8 cellular contexts compared by ENCODE assay signal in genomic region chr16:30446203-30446595, GRCh38. TPM values are rescaled to one million over a fixed set of nuclear protein-coding genes. Genes with fewer than 3 reads are reported as not detected.
DNase-seq lines count a peak whose midpoint lies in the region; ATAC-seq and TF ChIP-seq lines count a peak whose summit lies in the region.

No MANE protein-coding gene starts in this region.

- H3K27ac Mint-ChIP-seq in IgD-negative memory B cell (peak overlapping the region; percentile 92 to 98 (median 97)), chondrocyte (ENCODE audit: unreplicated experiment) (peak overlapping the region; percentile 97), naive B cell (peak overlapping the region; percentile 95 to 98 (median 97))

- in situ Hi-C loops in ACHN (cut with HindIII; ENCODE audit: low pct_ligation_motif_present, low pct_unique_long_range_greater_than_20kb, low sequenced_read_pairs): no loop called here

- H3K9me3 Mint-ChIP-seq in IgD-negative memory B cell: peaks cover 0 to 2% (median 0%) of the 10 kb centered on the region in 3 donors
- H3K9me3 Mint-ChIP-seq in chondrocyte (ENCODE audit: low read depth): peaks cover 4% of the 10 kb centered on the region
- no peaks in the 10 kb centered on the region for H3K9me3 Mint-ChIP-seq in naive B cell

- H3K4me3 ChIP-seq in AG04449 (ENCODE audit: low read depth, low read length): peak overlapping the region; percentile 85

- H3K36me3 Mint-ChIP-seq in IgD-negative memory B cell: peaks cover 12% of the 10 kb centered on the region
- H3K36me3 Mint-ChIP-seq in chondrocyte (ENCODE audit: low read depth): peaks cover 14% of the 10 kb centered on the region
- peaks cover 8 to 12% of the 10 kb centered on the region in 2 donors for H3K36me3 Mint-ChIP-seq in naive B cell

- H3K4me1 Mint-ChIP-seq in IgD-negative memory B cell (peaks cover 24 to 37% (median 27%) of the 10 kb centered on the region in 3 donors), chondrocyte (ENCODE audit: low read depth) (peaks cover 29% of the 10 kb centered on the region), naive B cell (peaks cover 36 to 59% (median 48%) of the 10 kb centered on the region in 3 donors)

- ATAC-seq in naive B cell (ENCODE audit: low read depth in 2 of 2): no peak
- no peak for ATAC-seq in HG03457 (IDR thresholded peaks at IDR 0.05; ENCODE audit: unreplicated experiment)
- no peak for ATAC-seq in GM21528 (IDR thresholded peaks at IDR 0.05; ENCODE audit: low FRiP score, unreplicated experiment)

- CTCF ChIA-PET in AG04449 (lab: Yijun Ruan, JAX): interaction anchor here (0.7 to 6.3 kb wide), 8 partner anchors 12 to 182 kb away, joined by 3 to 43 read pairs (median 4); partner anchors contain the start of gene DCTPP1

- no peak for DNase-seq in AG04449 (ENCODE audit: low read depth, low spot score)
- DNase-seq in chondrocyte (ENCODE audit: low spot score): no peak
- no peak for DNase-seq in naive B cell
- no peak for DNase-seq in C1 segment of cervical spinal cord (lab: John Stamatoyannopoulos, UW)
- no peak for DNase-seq in ACHN

- H3K27me3 Mint-ChIP-seq in IgD-negative memory B cell: no peaks in the 10 kb centered on the region
- no peaks in the 10 kb centered on the region for H3K27me3 Mint-ChIP-seq in chondrocyte (ENCODE audit: low read depth)
- no peaks in the 10 kb centered on the region for H3K27me3 Mint-ChIP-seq in naive B cell

- TF ChIP-seq CTCF in AG04449 (IDR thresholded peaks at IDR 0.05; ENCODE audit: insufficient read depth, low read length, missing control alignments): no peak
- no peak for TF ChIP-seq CTCF in chondrocyte (IDR thresholded peaks at IDR 0.05)

- POLR2A ChIA-PET in AG04449 (lab: Yijun Ruan, JAX): interaction anchor here (1.5 to 1.6 kb wide), 2 partner anchors 16 to 89 kb away, joined by 4 to 5 read pairs; partner anchors contain the start of genes DCTPP1 and ZNF747

- H3K4me3 Mint-ChIP-seq in IgD-negative memory B cell (peak overlapping the region; percentile 94 to 99 (median 98)), chondrocyte (ENCODE audit: unreplicated experiment) (peak overlapping the region; percentile 75), naive B cell (peak overlapping the region; percentile 88 to 98 (median 97))

RNA-seq across cellular contexts. Expression of gene SEPHS2, which starts 0.5 kb away (rescaled TPM):
- 64.0 TPM for polyA plus RNA-seq in IgD-negative memory B cell
- total RNA-seq in chondrocyte: 37.4 to 54.3 TPM (median 53.8 TPM) in 3 replicates
- 10 to 100 TPM; 45.7 to 86.2 (median 73.6) TPM for polyA plus RNA-seq in naive B cell (ENCODE audit: low read depth in 6 of 6)

RNA-seq across cellular contexts. Expression of gene DCTPP1, which starts 16.4 kb away (rescaled TPM):
- polyA plus RNA-seq in IgD-negative memory B cell (137 TPM), naive B cell (ENCODE audit: low read depth in 6 of 6) (100 to 1,000 TPM; 101 to 145 (median 123) TPM)
- 25.5 to 33.8 TPM (median 26.4 TPM) in 3 replicates for total RNA-seq in chondrocyte

RNA-seq across cellular contexts. Expression of gene ITGAL, which starts 26.3 kb away (rescaled TPM):
- polyA plus RNA-seq in IgD-negative memory B cell (51.9 TPM), naive B cell (ENCODE audit: low read depth in 6 of 6) (10 to 100 TPM; 21.3 to 36.8 (median 25.6) TPM)
- not detected in 3 replicates for total RNA-seq in chondrocyte

RNA-seq across cellular contexts. Expression of gene ZNF771, which starts 38.8 kb away (rescaled TPM):
- polyA plus RNA-seq in IgD-negative memory B cell (4.8 TPM), naive B cell (ENCODE audit: low read depth in 6 of 6) (1 to 10 TPM in 5 of 6 donors, not detected in 1; 1.7 to 5.0 (median 2.3) TPM)
- total RNA-seq in chondrocyte: 10.2 to 16.3 TPM (median 10.8 TPM) in 3 replicates

RNA-seq across cellular contexts. Expression of gene ZNF48, which starts 51.0 kb away (rescaled TPM):
- polyA plus RNA-seq in IgD-negative memory B cell (9.7 TPM), naive B cell (ENCODE audit: low read depth in 6 of 6) (1 to 10 TPM; 3.4 to 9.9 (median 7.0) TPM)
- total RNA-seq in chondrocyte: 10.6 to 11.8 TPM (median 10.8 TPM) in 3 replicates
